Comparison of ENCODE assay signal across 32 cellular contexts in the genomic region with DNA sequence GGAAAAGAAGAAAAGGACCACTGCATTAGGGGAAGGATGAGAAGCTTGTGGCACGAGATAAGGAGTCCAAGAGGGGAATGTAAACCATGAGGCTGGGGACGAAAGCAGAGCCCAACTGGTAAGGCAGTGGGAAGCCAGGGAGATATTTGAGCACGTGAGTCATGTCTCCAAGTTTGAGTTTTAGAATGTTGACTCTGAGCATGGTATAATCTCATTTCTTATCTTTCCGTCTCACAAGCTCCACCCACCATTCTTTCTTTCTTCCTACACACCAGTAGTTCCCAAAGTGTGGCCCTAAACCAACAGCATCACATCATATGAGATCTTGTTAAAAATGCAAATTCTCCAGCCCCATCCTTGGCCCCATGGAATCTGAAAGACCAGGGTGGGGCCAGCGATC.
DNase-seq lines count a peak whose midpoint lies in the region; ATAC-seq, FAIRE-seq and TF ChIP-seq lines count a peak whose summit lies in the region.
"Had no signal": no experiment of that assay in that cellular context is flagged by ENCODE, and none has a peak within 500 bp of the region (broad histone marks: within the 10 kb centered on the region; RNA-seq: fewer than 3 reads in every experiment).

No MANE protein-coding gene starts in this region.

- H3K4me3 ChIP-seq in HepG2 (replicated peaks in 1 of 3; ENCODE audit: insufficient read depth in 1 of 3, low read depth in 2 of 3, low read length in 3 of 3): no peak overlapping the region
- H3K4me3 ChIP-seq in right lobe of liver: no peak overlapping the region
- no peak overlapping the region for H3K4me3 ChIP-seq in endothelial cell of umbilical vein (replicated peaks in 1 of 3; ENCODE audit: insufficient read depth in 1 of 3, low read depth in 1 of 3, low read length in 3 of 3)
- H3K4me3 ChIP-seq: coronary artery, esophagus muscularis mucosa, GM23248, tibial artery had no signal

- WGBS in HepG2 (ENCODE audit: low lambda C conversion rate): 45% methylated on average over 5 of the region's 5 CpGs
- 88% methylated on average over 5 of the region's 5 CpGs for WGBS in right lobe of liver (ENCODE audit: insufficient coverage, low coverage, low lambda C conversion rate, missing lambda C conversion rate)

- H3K9me3 ChIP-seq in HepG2 (ENCODE audit: low read length): no peaks in the 10 kb centered on the region
- H3K9me3 ChIP-seq in right lobe of liver: no peaks in the 10 kb centered on the region
- H3K9me3 ChIP-seq in endothelial cell of umbilical vein (replicated peaks; ENCODE audit: control insufficient read depth, insufficient read depth, low read length): no peaks in the 10 kb centered on the region
- H3K9me3 ChIP-seq: esophagus muscularis mucosa, tibial artery had no signal

- H3K79me2 ChIP-seq in HepG2 (ENCODE audit: insufficient read depth, low read length) (no peaks in the 10 kb centered on the region), endothelial cell of umbilical vein (ENCODE audit: control insufficient read depth, insufficient read depth, low read length) (no peaks in the 10 kb centered on the region)

- dilution Hi-C loops in endothelial cell of umbilical vein (cut with MboI; ENCODE audit: extremely low pct_ligation_motif_present, low sequenced_read_pairs): no loop called here

- ATAC-seq in HepG2 (no peak), right lobe of liver (no peak)
- ATAC-seq: foreskin keratinocyte; left ventricle myocardium superior; natural killer cell treated with Interleukin-12 subunit alpha and Interleukin-12 subunit beta and Interleukin-15 and Interleukin-18, amount 100 ng/mL, for 72 hours had no signal

- H3K27me3 ChIP-seq in HepG2 (ENCODE audit: control insufficient read depth in 1 of 2, insufficient read depth in 2 of 2, low read length in 2 of 2): no peaks in the 10 kb centered on the region
- no peaks in the 10 kb centered on the region for H3K27me3 ChIP-seq in right lobe of liver
- no peaks in the 10 kb centered on the region for H3K27me3 ChIP-seq in endothelial cell of umbilical vein (ENCODE audit: control insufficient read depth in 2 of 2, insufficient read depth in 2 of 2, low read length in 2 of 2)
- H3K27me3 ChIP-seq: esophagus muscularis mucosa, foreskin keratinocyte, tibial artery had no signal

- no peaks in the 10 kb centered on the region for H4K20me1 ChIP-seq in HepG2 (ENCODE audit: insufficient read depth, low read length)
- no peaks in the 10 kb centered on the region for H4K20me1 ChIP-seq in endothelial cell of umbilical vein (replicated peaks; ENCODE audit: control insufficient read depth, extremely low read depth, insufficient read depth, low read length)

- no peaks in the 10 kb centered on the region for H3K27me3 Mint-ChIP-seq in nephron progenitor cell (ENCODE audit: low read depth, poor library complexity)
- H3K27me3 Mint-ChIP-seq: activated naive CD4-positive, alpha-beta T cell treated with anti-CD3 and anti-CD28 coated beads, Interleukin-2, amount 50 U/mL, for 24 hours; stimulated activated naive CD8-positive, alpha-beta T cell treated with anti-CD3 and anti-CD28 coated beads, Interleukin-15, Interleukin-2, amounts not matched to agents 100 ng/mL and 50 ng/mL, for 24 hours had no signal

- no peak for TF ChIP-seq EP300 in HepG2 (IDR thresholded peaks at IDR 0.05; ENCODE audit: low read depth in 2 of 2, low read length in 2 of 2)
- no peak for TF ChIP-seq EP300 in HepG2 (CRISPR knock-in tag; IDR thresholded peaks at IDR 0.05; ENCODE audit: borderline replicate concordance)

- no peak overlapping the region for H3K9ac ChIP-seq in HepG2 (ENCODE audit: insufficient read depth, low read depth, low read length)
- H3K9ac ChIP-seq in endothelial cell of umbilical vein (replicated peaks; ENCODE audit: extremely low read depth, insufficient read depth, low read length): no peak overlapping the region
- H3K9ac ChIP-seq: GM23248 had no signal

- H3K27ac Mint-ChIP-seq in nephron progenitor cell: peak overlapping the region; percentile 20
- H3K27ac Mint-ChIP-seq: activated naive CD4-positive, alpha-beta T cell treated with anti-CD3 and anti-CD28 coated beads, Interleukin-2, amount 50 U/mL, for 24 hours; natural killer cell treated with Interleukin-12 subunit alpha and Interleukin-12 subunit beta and Interleukin-15 and Interleukin-18, amount 100 ng/mL, for 72 hours had no signal

- H3K27ac ChIP-seq in HepG2 (ENCODE audit: extremely low read length, insufficient read depth, low read length): peak overlapping the region; percentile 17
- no peak overlapping the region for H3K27ac ChIP-seq in right lobe of liver
- H3K27ac ChIP-seq in endothelial cell of umbilical vein (ENCODE audit: insufficient read depth, low read depth, low read length): no peak overlapping the region
- H3K27ac ChIP-seq: 22Rv1, C4-2B, coronary artery, esophagus muscularis mucosa, foreskin keratinocyte, GM23248, tibial artery, VCaP had no signal

- POLR2A ChIA-PET in HepG2 (lab: Yijun Ruan, JAX) (interaction anchor here (0.9 to 1.7 kb wide), 7 partner anchors 9 to 146 kb away, joined by 3 to 7 read pairs (median 4); partner anchors contain the start of gene PLPP3), endothelial cell of umbilical vein (lab: Charles Lee) (no interaction called here)

- in situ Hi-C loops in HepG2 (cut with HindIII; ENCODE audit: extremely low pct_ligation_motif_present, low pct_unique_long_range_greater_than_20kb): no loop called here

- TF ChIP-seq POLR2A in HepG2 (IDR thresholded peaks at IDR 0.05; ENCODE audit: insufficient read depth in 1 of 2, low read depth in 2 of 2, low read length in 2 of 2): no peak
- TF ChIP-seq POLR2A in right lobe of liver (IDR thresholded peaks at IDR 0.05): no peak
- no peak for TF ChIP-seq POLR2A in endothelial cell of umbilical vein (IDR thresholded peaks at IDR 0.05; ENCODE audit: low read depth, low read length)

- H3K4me1 Mint-ChIP-seq in nephron progenitor cell: peaks cover 76% of the 10 kb centered on the region
- H3K4me1 Mint-ChIP-seq: activated naive CD4-positive, alpha-beta T cell treated with anti-CD3 and anti-CD28 coated beads, Interleukin-2, amount 50 U/mL, for 24 hours had no signal

- H3K9me3 Mint-ChIP-seq in nephron progenitor cell: no peaks in the 10 kb centered on the region
- H3K9me3 Mint-ChIP-seq: activated naive CD4-positive, alpha-beta T cell treated with anti-CD3 and anti-CD28 coated beads, Interleukin-2, amount 50 U/mL, for 24 hours; stimulated activated naive CD8-positive, alpha-beta T cell treated with anti-CD3 and anti-CD28 coated beads, Interleukin-15, Interleukin-2, amounts not matched to agents 100 ng/mL and 50 ng/mL, for 24 hours had no signal

- intact Hi-C loops in HepG2 (cut with micrococcal nuclease; ENCODE audit: unreplicated experiment): no loop called here
- intact Hi-C loops in right lobe of liver (cut with DNase I): no loop called here
- intact Hi-C loops in endothelial cell of umbilical vein (cut with micrococcal nuclease): no loop called here

- H3K36me3 Mint-ChIP-seq in nephron progenitor cell (ENCODE audit: low read depth): no peaks in the 10 kb centered on the region
- H3K36me3 Mint-ChIP-seq: activated naive CD4-positive, alpha-beta T cell treated with anti-CD3 and anti-CD28 coated beads, Interleukin-2, amount 50 U/mL, for 24 hours; natural killer cell treated with Interleukin-12 subunit alpha and Interleukin-12 subunit beta and Interleukin-15 and Interleukin-18, amount 100 ng/mL, for 72 hours had no signal

- no peaks in the 10 kb centered on the region for H3K36me3 ChIP-seq in HepG2 (replicated peaks in 1 of 2; ENCODE audit: control insufficient read depth in 1 of 2, insufficient read depth in 2 of 2, low read length in 2 of 2)
- H3K36me3 ChIP-seq in right lobe of liver: no peaks in the 10 kb centered on the region
- no peaks in the 10 kb centered on the region for H3K36me3 ChIP-seq in endothelial cell of umbilical vein (ENCODE audit: control insufficient read depth in 2 of 2, extremely low read depth in 1 of 2, insufficient read depth in 2 of 2, low read length in 2 of 2)
- H3K36me3 ChIP-seq: esophagus muscularis mucosa, tibial artery had no signal

- peak; percentile 45 for DNase-seq in HepG2 (ENCODE audit: low spot score)
- no peak for DNase-seq in right lobe of liver
- peak; percentile 25 for DNase-seq in endothelial cell of umbilical vein (ENCODE audit: low read depth, low spot score)
- no peak for DNase-seq in nephron progenitor cell
- DNase-seq in middle frontal gyrus (ENCODE audit: extremely low spot score, low spot score): no peak
- DNase-seq in GM10266 (ENCODE audit: extremely low spot score): no peak
- DNase-seq in NCI-H524 (lab: John Stamatoyannopoulos, UW): no peak
- DNase-seq in NCI-H748 (lab: John Stamatoyannopoulos, UW; ENCODE audit: unreplicated experiment): no peak
- DNase-seq: activated CD4-positive, alpha-beta T cell treated with anti-CD3 and anti-CD28 coated beads for 48 hours; activated T-cell treated with anti-CD3 and anti-CD28 coated beads for 4 hours; DMS79; foreskin keratinocyte; GM23248; left ventricle myocardium superior; midbrain; NCI-H146; NCI-H2107; NCI-H345; NCI-H774; SW 1271; T-helper 9 cell; tibial artery had no signal

- CTCF ChIA-PET in HepG2 (lab: Yijun Ruan, JAX; ENCODE audit: low intra/inter-chr PET ratio, low total read pairs) (no interaction called here), endothelial cell of umbilical vein (lab: Charles Lee) (interaction anchor here (1.0 kb wide), 1 partner anchor 9 kb away, joined by 3 read pairs; no protein-coding TSS in a partner anchor)

- TF ChIP-seq CTCF in HepG2 (CRISPR knock-in tag; IDR thresholded peaks at IDR 0.05) (no peak), right lobe of liver (IDR thresholded peaks at IDR 0.05) (no peak), endothelial cell of umbilical vein (IDR thresholded peaks at IDR 0.05; ENCODE audit: extremely low read depth in 1 of 2, insufficient read depth in 1 of 2, low read depth in 1 of 2, low read length in 2 of 2) (no peak), nephron progenitor cell (IDR thresholded peaks at IDR 0.05) (no peak), GM10266 (IDR thresholded peaks at IDR 0.05; ENCODE audit: control insufficient read depth, insufficient read depth, low read depth, missing control alignments) (no peak)

- BruUV-seq in HepG2 (replicated peaks; lab: Mats Ljungman, UMichigan) (no TSS peak), endothelial cell of umbilical vein (replicated peaks; lab: Mats Ljungman, UMichigan) (no TSS peak)

- peak overlapping the region; percentile 19; the same call in 1 of the 2 replicates for H3K4me2 ChIP-seq in HepG2 (ENCODE audit: low read depth, low read length)
- H3K4me2 ChIP-seq in endothelial cell of umbilical vein (ENCODE audit: insufficient read depth, low read length): no peak overlapping the region

- FAIRE-seq in HepG2 (lab: Jason Lieb, UNC) (peak; percentile 69), endothelial cell of umbilical vein (lab: Jason Lieb, UNC) (no peak)
- FAIRE-seq: GM19239, keratinocyte had no signal

- no peaks in the 10 kb centered on the region for H3K9me1 ChIP-seq in endothelial cell of umbilical vein (replicated peaks; ENCODE audit: control insufficient read depth, extremely low read depth, insufficient read depth, low read length)

- H3K4me1 ChIP-seq in HepG2 (ENCODE audit: insufficient read depth, low read length) (peaks cover 94% of the 10 kb centered on the region), right lobe of liver (peaks cover 0 to 23% (median 11%) of the 10 kb centered on the region in 4 donors), endothelial cell of umbilical vein (ENCODE audit: control insufficient read depth, extremely low read depth, insufficient read depth, low read length) (no peaks in the 10 kb centered on the region)
- H3K4me1 ChIP-seq: foreskin keratinocyte had no signal

- TF ChIP-seq RAD21 in HepG2 (CRISPR knock-in tag; IDR thresholded peaks at IDR 0.05): no peak

- H3K4me3 Mint-ChIP-seq in nephron progenitor cell: no peak overlapping the region
- H3K4me3 Mint-ChIP-seq: activated naive CD4-positive, alpha-beta T cell treated with anti-CD3 and anti-CD28 coated beads, Interleukin-2, amount 50 U/mL, for 24 hours; natural killer cell treated with Interleukin-12 subunit alpha and Interleukin-12 subunit beta and Interleukin-15 and Interleukin-18, amount 100 ng/mL, for 72 hours; stimulated activated naive CD8-positive, alpha-beta T cell treated with anti-CD3 and anti-CD28 coated beads, Interleukin-15, Interleukin-2, amounts not matched to agents 100 ng/mL and 50 ng/mL, for 24 hours had no signal

- no peak overlapping the region for H2AFZ ChIP-seq in HepG2 (ENCODE audit: low read length)
- no peak overlapping the region for H2AFZ ChIP-seq in endothelial cell of umbilical vein (ENCODE audit: low read depth, low read length)
- H2AFZ ChIP-seq: GM23248 had no signal

Comparison
In these comparisons a context has a peak if more than half of its experiments do, and no peak if none do; other contexts are left out.
1. DNase-seq: peak in HepG2 (single experiment) and endothelial cell of umbilical vein (single experiment); none in right lobe of liver (0 of 3), nephron progenitor cell (single experiment), middle frontal gyrus (single experiment), GM10266 (single experiment), NCI-H524 (0 of 2) and NCI-H748 (single experiment).